Comparison of ENCODE assay signal across 9 cellular contexts in genomic region chr2:241009191-241009590, GRCh38. TPM values are rescaled to one million over a fixed set of nuclear protein-coding genes. Genes with fewer than 3 reads are reported as not detected.
DNase-seq lines count a peak whose midpoint lies in the region; ATAC-seq and TF ChIP-seq lines count a peak whose summit lies in the region.
"Had no signal": no experiment of that assay in that cellular context is flagged by ENCODE, and none has a peak within 500 bp of the region (broad histone marks: within the 10 kb centered on the region; RNA-seq: fewer than 3 reads in every experiment).

No MANE protein-coding gene starts in this region.

- ATAC-seq in memory B cell (ENCODE audit: low read depth) (no peak), GM21717 (IDR thresholded peaks at IDR 0.05; ENCODE audit: unreplicated experiment) (no peak), GM21515 (IDR thresholded peaks at IDR 0.05; ENCODE audit: unreplicated experiment) (no peak), GM19463 (IDR thresholded peaks at IDR 0.05; ENCODE audit: unreplicated experiment) (no peak)

- H3K27ac Mint-ChIP-seq in activated naive CD4-positive, alpha-beta T cell treated with anti-CD3 and anti-CD28 coated beads, Interleukin-2, amount 50 U/mL, for 24 hours = peak overlapping the region; percentile 87
- H3K27ac Mint-ChIP-seq in activated naive CD8-positive, alpha-beta T cell = peak overlapping the region; percentile 88
- no peak overlapping the region for H3K27ac Mint-ChIP-seq in memory B cell
- no peak overlapping the region for H3K27ac Mint-ChIP-seq in type B pancreatic cell

- peaks cover 8% of the 10 kb centered on the region for H3K36me3 Mint-ChIP-seq in activated naive CD4-positive, alpha-beta T cell treated with anti-CD3 and anti-CD28 coated beads, Interleukin-2, amount 50 U/mL, for 24 hours
- peaks cover 9% of the 10 kb centered on the region for H3K36me3 Mint-ChIP-seq in activated naive CD8-positive, alpha-beta T cell
- H3K36me3 Mint-ChIP-seq in memory B cell (peaks cover 6% of the 10 kb centered on the region), type B pancreatic cell (peaks cover 21% of the 10 kb centered on the region)

- H3K27me3 Mint-ChIP-seq in activated naive CD4-positive, alpha-beta T cell treated with anti-CD3 and anti-CD28 coated beads, Interleukin-2, amount 50 U/mL, for 24 hours = no peaks in the 10 kb centered on the region
- H3K27me3 Mint-ChIP-seq in activated naive CD8-positive, alpha-beta T cell = no peaks in the 10 kb centered on the region
- H3K27me3 Mint-ChIP-seq in memory B cell (peaks cover 17% of the 10 kb centered on the region), type B pancreatic cell (no peaks in the 10 kb centered on the region)

- no peak for TF ChIP-seq CTCF in type B pancreatic cell (conservative IDR thresholded peaks at IDR 0.05)

- DNase-seq in activated naive CD4-positive, alpha-beta T cell (lab: John Stamatoyannopoulos, UW) = no peak
- DNase-seq in memory B cell (ENCODE audit: low spot score in 2 of 2) (no peak), type B pancreatic cell (ENCODE audit: extremely low spot score, unreplicated experiment) (peak; percentile 64)
- DNase-seq: AML-193 had no signal

- peak overlapping the region; percentile 68 for H3K4me3 Mint-ChIP-seq in activated naive CD4-positive, alpha-beta T cell treated with anti-CD3 and anti-CD28 coated beads, Interleukin-2, amount 50 U/mL, for 24 hours
- peak overlapping the region; percentile 66 for H3K4me3 Mint-ChIP-seq in activated naive CD8-positive, alpha-beta T cell
- H3K4me3 Mint-ChIP-seq in memory B cell (peak overlapping the region; percentile 0), type B pancreatic cell (peak overlapping the region; percentile 28)

- peaks cover 36% of the 10 kb centered on the region for H3K4me1 Mint-ChIP-seq in activated naive CD4-positive, alpha-beta T cell treated with anti-CD3 and anti-CD28 coated beads, Interleukin-2, amount 50 U/mL, for 24 hours
- H3K4me1 Mint-ChIP-seq in activated naive CD8-positive, alpha-beta T cell (ENCODE audit: low read depth) = peaks cover 65% of the 10 kb centered on the region
- H3K4me1 Mint-ChIP-seq in memory B cell = peaks cover 7% of the 10 kb centered on the region
- peaks cover 17% of the 10 kb centered on the region for H3K4me1 Mint-ChIP-seq in type B pancreatic cell (ENCODE audit: unreplicated experiment)

- peaks cover 9% of the 10 kb centered on the region for H3K9me3 Mint-ChIP-seq in activated naive CD4-positive, alpha-beta T cell treated with anti-CD3 and anti-CD28 coated beads, Interleukin-2, amount 50 U/mL, for 24 hours
- peaks cover 5% of the 10 kb centered on the region for H3K9me3 Mint-ChIP-seq in activated naive CD8-positive, alpha-beta T cell (ENCODE audit: low read depth)
- H3K9me3 Mint-ChIP-seq in memory B cell (peaks cover 9% of the 10 kb centered on the region), type B pancreatic cell (peaks cover 13% of the 10 kb centered on the region)

RNA-seq across cellular contexts. Expression of gene SNED1, which starts 10.8 kb away (rescaled TPM):
- total RNA-seq in type B pancreatic cell (ENCODE audit: low replicate concordance) = 9.7 and 140 TPM in 2 replicates

Comparison
In these comparisons a context has a peak if more than half of its experiments do, and no peak if none do; other contexts are left out.
1. H3K27ac Mint-ChIP-seq: peak in activated naive CD4-positive, alpha-beta T cell treated with anti-CD3 and anti-CD28 coated beads, Interleukin-2, amount 50 U/mL, for 24 hours (single experiment) and activated naive CD8-positive, alpha-beta T cell (single experiment); none in memory B cell (single experiment) and type B pancreatic cell (single experiment).
2. H3K4me3 Mint-ChIP-seq: peak in every context shown above with its lines; median percentile 68 in activated naive CD4-positive, alpha-beta T cell treated with anti-CD3 and anti-CD28 coated beads, Interleukin-2, amount 50 U/mL, for 24 hours; 66 in activated naive CD8-positive, alpha-beta T cell; 28 in type B pancreatic cell; 0 in memory B cell.